ENCODE assay signal across 9 cellular contexts in genomic region chr5:181218795-181219124, GRCh38. TPM values are rescaled to one million over a fixed set of nuclear protein-coding genes. Genes with fewer than 3 reads are reported as not detected.
A peak's percentile ranks its signal among the peaks of the same experiment; 100 is the strongest.
DNase-seq lines count a peak whose midpoint lies in the region; ATAC-seq, FAIRE-seq and TF ChIP-seq lines count a peak whose summit lies in the region.
"Had no signal": no experiment of that assay in that cellular context is flagged by ENCODE, and none has a peak within 500 bp of the region (broad histone marks: within the 10 kb centered on the region; RNA-seq: fewer than 3 reads in every experiment).

No MANE protein-coding gene starts in this region.

- H3K36me3 ChIP-seq in ES-I3 (ENCODE audit: insufficient read depth, low read length): no peaks in the 10 kb centered on the region
- H3K36me3 ChIP-seq in PC-9 (ENCODE audit: low read depth): no peaks in the 10 kb centered on the region
- H3K36me3 ChIP-seq in endodermal cell (ENCODE audit: control insufficient read depth, insufficient read depth, low read length): no peaks in the 10 kb centered on the region
- no peaks in the 10 kb centered on the region for H3K36me3 ChIP-seq in parathyroid adenoma (ENCODE audit: control insufficient read depth, insufficient read depth, low read length)

- BruUV-seq in PC-9 (replicated peaks; lab: Mats Ljungman, UMichigan): no TSS peak

- no peaks in the 10 kb centered on the region for H3K36me3 Mint-ChIP-seq in endodermal cell (ENCODE audit: low read depth)

- H3K9me3 ChIP-seq in ES-I3 (ENCODE audit: control insufficient read depth, insufficient read depth, low read length) (no peaks in the 10 kb centered on the region), PC-9 (ENCODE audit: insufficient read depth, low read depth) (no peaks in the 10 kb centered on the region), endodermal cell (ENCODE audit: control insufficient read depth, low read length) (no peaks in the 10 kb centered on the region), parathyroid adenoma (ENCODE audit: control insufficient read depth, low read length) (no peaks in the 10 kb centered on the region)

- H3K4me3 Mint-ChIP-seq in endodermal cell: peak overlapping the region; percentile 57

- no peak overlapping the region for H3K27ac Mint-ChIP-seq in endodermal cell

- peaks cover 5% of the 10 kb centered on the region for H4K20me1 ChIP-seq in PC-9 (ENCODE audit: insufficient read depth)

- no peaks in the 10 kb centered on the region for H3K9me2 ChIP-seq in PC-9 (ENCODE audit: insufficient read depth)

- no peak for ATAC-seq in HG03135 (IDR thresholded peaks at IDR 0.05; ENCODE audit: unreplicated experiment)
- ATAC-seq in HG03280 (IDR thresholded peaks at IDR 0.05; ENCODE audit: unreplicated experiment): no peak

- H3K9ac ChIP-seq in ES-I3 (ENCODE audit: low read depth, low read length): peak overlapping the region; percentile 78; the same call in 1 of the 2 replicates
- peak overlapping the region; percentile 11 for H3K9ac ChIP-seq in endodermal cell (ENCODE audit: extremely low read depth, low read length, poor library complexity, severe bottlenecking)
- H3K9ac ChIP-seq in parathyroid adenoma: no peak overlapping the region

- H3K4me1 ChIP-seq in ES-I3 (ENCODE audit: insufficient read depth, low read length): no peaks in the 10 kb centered on the region
- H3K4me1 ChIP-seq in PC-9 (replicated peaks; ENCODE audit: insufficient read depth): peaks cover 7% of the 10 kb centered on the region; the same call in 1 of the 2 replicates
- no peaks in the 10 kb centered on the region for H3K4me1 ChIP-seq in endodermal cell (ENCODE audit: control insufficient read depth, insufficient read depth, low read length)
- no peaks in the 10 kb centered on the region for H3K4me1 ChIP-seq in parathyroid adenoma

- POLR2A ChIA-PET in PC-9 (lab: Charles Lee; ENCODE audit: unreplicated experiment): no interaction called here

- H3K4me3 ChIP-seq in PC-9 (peak overlapping the region; percentile 70), endodermal cell (ENCODE audit: low read length) (peak overlapping the region; percentile 90), parathyroid adenoma (ENCODE audit: low read depth, low read length) (peak overlapping the region; percentile 65)

- 52 to 75% methylated on average over 8 to 9 of the region's 10 CpGs for WGBS in endodermal cell (ENCODE audit: insufficient coverage in 1 of 2, insufficient read length in 1 of 2), 2 experiments

- CTCF ChIA-PET in PC-9 (lab: Charles Lee): no interaction called here

- H2AFZ ChIP-seq in PC-9: peak overlapping the region; percentile 83
- H2AFZ ChIP-seq in parathyroid adenoma: peak overlapping the region; percentile 94

- peaks cover 65% of the 10 kb centered on the region for H3F3A ChIP-seq in PC-9 (ENCODE audit: insufficient read depth, low read depth)

- H3K4me1 Mint-ChIP-seq in endodermal cell: no peaks in the 10 kb centered on the region

- H3K27ac ChIP-seq in PC-9 (peak overlapping the region; percentile 25), endodermal cell (ENCODE audit: low read depth, low read length) (no peak overlapping the region), parathyroid adenoma (no peak overlapping the region)

- TF ChIP-seq CTCF in PC-9 (conservative IDR thresholded peaks at IDR 0.05) (no peak), endodermal cell (conservative IDR thresholded peaks at IDR 0.05) (no peak), parathyroid adenoma (IDR thresholded peaks at IDR 0.05) (no peak)

- intact Hi-C loops in PC-9 (cut with micrococcal nuclease; ENCODE audit: unreplicated experiment): loop anchor here (1.0 kb wide), 2 partner anchors 11 to 27 kb away; no protein-coding TSS in a partner anchor

- no peaks in the 10 kb centered on the region for H3K27me3 ChIP-seq in PC-9 (ENCODE audit: insufficient read depth, low read depth)
- peaks cover 10% of the 10 kb centered on the region for H3K27me3 ChIP-seq in endodermal cell (ENCODE audit: control insufficient read depth, insufficient read depth, low read length, poor library complexity, severe bottlenecking)
- no peaks in the 10 kb centered on the region for H3K27me3 ChIP-seq in parathyroid adenoma (ENCODE audit: control insufficient read depth, insufficient read depth, low read length)

- DNase-seq in PC-9 (no peak), endodermal cell (no peak), NCI-H526 (lab: John Stamatoyannopoulos, UW) (no peak), HTR-8/SVneo (ENCODE audit: insufficient read length, low spot score) (no peak)
- DNase-seq: substantia nigra had no signal

- H3K79me2 ChIP-seq in PC-9 (ENCODE audit: low read depth) (peaks cover 1% of the 10 kb centered on the region), parathyroid adenoma (no peaks in the 10 kb centered on the region)

- H3K27me3 Mint-ChIP-seq in endodermal cell (ENCODE audit: insufficient read depth): peaks cover 33% of the 10 kb centered on the region

- no peak for FAIRE-seq in HTR-8/SVneo (lab: Jason Lieb, UNC)

- H3K4me2 ChIP-seq in PC-9 (peak overlapping the region; percentile 72), parathyroid adenoma (ENCODE audit: low read length) (no peak overlapping the region)

- H3K9me3 Mint-ChIP-seq in endodermal cell: no peaks in the 10 kb centered on the region

RNA-seq across cellular contexts. Expression of gene TRIM41, which starts 4.3 kb away (rescaled TPM):
- 57.6 and 66.0 TPM in 2 replicates for total RNA-seq in PC-9 (2021)
- 10 to 100 TPM; 37.5 to 41.7 TPM for total RNA-seq in endodermal cell
- 29.1 TPM for polyA plus RNA-seq in endodermal cell (2013, experiment 1 of 2)
- 23.7 TPM for polyA plus RNA-seq in endodermal cell (2013, experiment 2 of 2)

RNA-seq across cellular contexts. Expression of gene TRIM7, which starts 13.8 kb away (rescaled TPM):
- total RNA-seq in PC-9 (2021): 9.2 and 10.4 TPM in 2 replicates
- total RNA-seq in endodermal cell: not detected
- 0.21 TPM for polyA plus RNA-seq in endodermal cell (2013, experiment 1 of 2)
- 0.29 TPM for polyA plus RNA-seq in endodermal cell (2013, experiment 2 of 2)

RNA-seq across cellular contexts. Expression of gene RACK1, which starts 24.9 kb away (rescaled TPM):
- 2,373 and 2,766 TPM in 2 replicates for total RNA-seq in PC-9 (2021)
- 1,000 to 10,000 TPM; 1,942 to 1,975 TPM for total RNA-seq in endodermal cell
- 2,359 TPM for polyA plus RNA-seq in endodermal cell (2013, experiment 1 of 2)
- polyA plus RNA-seq in endodermal cell (2013, experiment 2 of 2): 2,067 TPM

RNA-seq across cellular contexts. Expression of gene TRIM52, which starts 42.2 kb away (rescaled TPM):
- total RNA-seq in PC-9 (2021) (15.2 and 15.7 TPM in 2 replicates), endodermal cell (1 to 10 TPM; 5.3 to 5.9 TPM)
- 8.0 TPM for polyA plus RNA-seq in endodermal cell (2013, experiment 1 of 2)
- 5.8 TPM for polyA plus RNA-seq in endodermal cell (2013, experiment 2 of 2)
